Comparison of ENCODE assay signal across 32 cellular contexts in the genomic region with DNA sequence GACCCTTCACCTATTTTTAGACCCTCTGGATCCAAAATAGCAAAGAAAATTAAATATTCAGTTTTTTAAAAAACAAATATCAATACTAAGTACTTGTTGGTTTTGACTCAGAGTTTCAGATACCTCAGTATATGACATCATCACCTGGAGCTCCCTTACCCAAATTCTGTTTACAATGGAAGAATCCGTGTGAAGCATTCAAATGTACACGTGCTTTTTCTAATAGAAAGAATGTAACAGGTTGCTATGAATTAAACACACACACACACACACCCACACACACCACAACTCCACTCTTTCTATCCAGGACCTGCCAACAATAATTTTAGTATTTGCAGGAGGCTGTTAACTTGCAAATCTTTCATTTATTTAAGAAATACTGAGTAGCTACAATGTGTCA.
DNase-seq lines count a peak whose midpoint lies in the region; ATAC-seq and TF ChIP-seq lines count a peak whose summit lies in the region.
"Had no signal": no experiment of that assay in that cellular context is flagged by ENCODE, and none has a peak within 500 bp of the region (broad histone marks: within the 10 kb centered on the region; RNA-seq: fewer than 3 reads in every experiment).

No MANE protein-coding gene starts in this region.

- no peaks in the 10 kb centered on the region for H3K79me1 ChIP-seq in mesendoderm (ENCODE audit: low read length)

- H3K4me1 ChIP-seq in mesendoderm (ENCODE audit: control insufficient read depth, low read depth, low read length): no peaks in the 10 kb centered on the region
- H3K4me1 ChIP-seq: lower lobe of right lung, prostate gland had no signal

- no peak overlapping the region for H3K4me2 ChIP-seq in mesendoderm (ENCODE audit: low read length)
- H3K4me2 ChIP-seq: GM23338 had no signal

- no peak overlapping the region for H2BK5ac ChIP-seq in mesendoderm (ENCODE audit: low read length)

- whole genome bisulfite sequencing in mesendoderm (ENCODE audit: extremely low coverage, insufficient coverage, low lambda C conversion rate): no CpG with 5 or more reads among the region's 2 CpGs

- no peak overlapping the region for H3K4me3 Mint-ChIP-seq in stimulated activated naive B cell treated with anti-CD40 and anti-IgM and Interleukin-4, amounts not matched to agents 10 μg/mL and 1 μg/mL and 100 μg/mL, for 72 hours
- H3K4me3 Mint-ChIP-seq in activated T-helper 17 cell treated with anti-CD3 and anti-CD28 coated beads, Interleukin-2, amount 50 U/mL, for 72 hours: no peak overlapping the region
- H3K4me3 Mint-ChIP-seq: activated CD4-positive, alpha-beta memory T cell treated with anti-CD3 and anti-CD28 coated beads for 36 hours; activated T-cell treated with anti-CD3 and anti-CD28 coated beads, Interleukin-2, amount 50 U/mL, for 72 hours; B cell; brain; CD4-positive, alpha-beta memory T cell; GM23338; natural killer cell; T-helper 17 cell had no signal

- H3K27me3 ChIP-seq in mesendoderm (ENCODE audit: insufficient read depth, low read length, poor library complexity) (no peaks in the 10 kb centered on the region), dorsolateral prefrontal cortex (no peaks in the 10 kb centered on the region)
- H3K27me3 ChIP-seq: MG63, sigmoid colon had no signal

- no peak overlapping the region for H2AK5ac ChIP-seq in mesendoderm (ENCODE audit: low read length)

- no peak overlapping the region for H2BK120ac ChIP-seq in mesendoderm (ENCODE audit: low read depth, low read length)

- intact Hi-C loops in dorsolateral prefrontal cortex (cut with DNase I): no loop called here

- no peaks in the 10 kb centered on the region for H3K36me3 ChIP-seq in mesendoderm (ENCODE audit: control insufficient read depth, insufficient read depth, low read length)
- H3K36me3 ChIP-seq: lower lobe of right lung, MG63, prostate gland, sigmoid colon had no signal

- H3K56ac ChIP-seq in mesendoderm (ENCODE audit: low read length): no peak overlapping the region

- CTCF ChIA-PET in RWPE1 (lab: Yijun Ruan, JAX): no interaction called here

- no peak overlapping the region for H3K4ac ChIP-seq in mesendoderm (ENCODE audit: low read depth, low read length)

- H3K18ac ChIP-seq in mesendoderm (ENCODE audit: low read length): no peak overlapping the region

- H4K8ac ChIP-seq in mesendoderm (ENCODE audit: low read depth, low read length): no peak overlapping the region

- H3K36me3 Mint-ChIP-seq in stimulated activated naive B cell treated with anti-CD40 and anti-IgM and Interleukin-4, amounts not matched to agents 10 μg/mL and 1 μg/mL and 100 μg/mL, for 72 hours: peaks cover 0 to 3% of the 10 kb centered on the region in 2 donors
- H3K36me3 Mint-ChIP-seq in activated T-helper 17 cell treated with anti-CD3 and anti-CD28 coated beads, Interleukin-2, amount 50 U/mL, for 72 hours (ENCODE audit: low read depth): no peaks in the 10 kb centered on the region
- H3K36me3 Mint-ChIP-seq: activated CD4-positive, alpha-beta memory T cell treated with anti-CD3 and anti-CD28 coated beads for 36 hours; brain; CD4-positive, alpha-beta memory T cell; natural killer cell had no signal

- no peak overlapping the region for H4K5ac ChIP-seq in mesendoderm (ENCODE audit: low read length)

- H3K9me3 Mint-ChIP-seq in stimulated activated naive B cell treated with anti-CD40 and anti-IgM and Interleukin-4, amounts not matched to agents 10 μg/mL and 1 μg/mL and 100 μg/mL, for 72 hours: no peaks in the 10 kb centered on the region
- H3K9me3 Mint-ChIP-seq in activated T-helper 17 cell treated with anti-CD3 and anti-CD28 coated beads, Interleukin-2, amount 50 U/mL, for 72 hours: no peaks in the 10 kb centered on the region
- H3K9me3 Mint-ChIP-seq: activated CD4-positive, alpha-beta memory T cell treated with anti-CD3 and anti-CD28 coated beads for 36 hours; activated T-cell treated with anti-CD3 and anti-CD28 coated beads, Interleukin-2, amount 50 U/mL, for 72 hours; brain; GM23338 had no signal

- DNase-seq in HCEC 1CT: peak; percentile 41
- DNase-seq in RWPE1 (ENCODE audit: low spot score): peak; percentile 1
- DNase-seq in fibroblast of mammary gland (ENCODE audit: low read depth): peak; percentile 38
- DNase-seq in mesendoderm: peak; percentile 22
- DNase-seq in stimulated activated naive B cell treated with anti-CD40 and anti-IgM and Interleukin-4, amounts not matched to agents 10 μg/mL and 1 μg/mL and 100 μg/mL, for 72 hours: no peak
- no peak for DNase-seq in dorsolateral prefrontal cortex
- DNase-seq: activated CD4-positive, alpha-beta memory T cell treated with anti-CD3 and anti-CD28 coated beads for 36 hours; activated CD4-positive, CD25-positive, alpha-beta regulatory T cell treated with anti-CD3 and anti-CD28 coated beads, Interleukin-2, amount 50 U/mL, for 72 hours; activated naive CD4-positive, alpha-beta T cell; activated T-cell treated with anti-CD3 and anti-CD28 coated beads, Interleukin-2, amount 50 U/mL, for 72 hours; CD4-positive, alpha-beta memory T cell; EL; glutamatergic neuron; lower lobe of right lung; MG63; mucosa of descending colon; natural killer cell; NCI-H1105; NCI-H187; NCI-H524; NK-92 treated with Interleukin-12 subunit alpha and Interleukin-12 subunit beta, amount 100 ng/mL, for 24 hours; nucleus accumbens; Right ventricle myocardium superior; sigmoid colon; stimulated activated CD4-positive, alpha-beta T cell treated with anti-CD3 and anti-CD28 coated beads, Interleukin-4, amount 100 ng/mL, for 24 hours; T-helper 17 cell had no signal

- peaks cover 0 to 4% of the 10 kb centered on the region in 2 donors for H3K27me3 Mint-ChIP-seq in stimulated activated naive B cell treated with anti-CD40 and anti-IgM and Interleukin-4, amounts not matched to agents 10 μg/mL and 1 μg/mL and 100 μg/mL, for 72 hours
- peaks cover 9% of the 10 kb centered on the region for H3K27me3 Mint-ChIP-seq in activated T-helper 17 cell treated with anti-CD3 and anti-CD28 coated beads, Interleukin-2, amount 50 U/mL, for 72 hours
- H3K27me3 Mint-ChIP-seq: activated CD4-positive, alpha-beta memory T cell treated with anti-CD3 and anti-CD28 coated beads for 36 hours had no signal

- POLR2A ChIA-PET in RWPE1 (lab: Yijun Ruan, JAX; ENCODE audit: low non-redundant PET): no interaction called here

- ATAC-seq in stimulated activated naive B cell treated with anti-CD40 and anti-IgM and Interleukin-4, amounts not matched to agents 10 μg/mL and 1 μg/mL and 100 μg/mL, for 72 hours (replicated peaks): no peak
- no peak for ATAC-seq in GM21381 (IDR thresholded peaks at IDR 0.05; ENCODE audit: unreplicated experiment)
- no peak for ATAC-seq in activated T-helper 17 cell treated with anti-CD3 and anti-CD28 coated beads, Interleukin-2, amount 50 U/mL, for 72 hours (replicated peaks)
- ATAC-seq: activated T-cell treated with anti-CD3 and anti-CD28 coated beads, Interleukin-2, amount 50 U/mL, for 72 hours; GM23338; lower lobe of right lung; natural killer cell; T-helper 17 cell had no signal

- no peak overlapping the region for H2BK15ac ChIP-seq in mesendoderm (replicated peaks; ENCODE audit: low read depth)

- H3K9ac ChIP-seq in mesendoderm (ENCODE audit: low read length): no peak overlapping the region

- H3K4me3 ChIP-seq in fibroblast of mammary gland (ENCODE audit: control insufficient read depth, low read depth, low read length) (no peak overlapping the region), mesendoderm (ENCODE audit: low read length) (no peak overlapping the region), dorsolateral prefrontal cortex (no peak overlapping the region)
- H3K4me3 ChIP-seq: GM23338, lower lobe of right lung, MG63, mucosa of descending colon, prostate gland, sigmoid colon had no signal

- H3K23ac ChIP-seq in mesendoderm (ENCODE audit: low read length): no peak overlapping the region

- no peak overlapping the region for H3K27ac Mint-ChIP-seq in stimulated activated naive B cell treated with anti-CD40 and anti-IgM and Interleukin-4, amounts not matched to agents 10 μg/mL and 1 μg/mL and 100 μg/mL, for 72 hours
- H3K27ac Mint-ChIP-seq in activated T-helper 17 cell treated with anti-CD3 and anti-CD28 coated beads, Interleukin-2, amount 50 U/mL, for 72 hours: no peak overlapping the region
- H3K27ac Mint-ChIP-seq: activated CD4-positive, alpha-beta memory T cell treated with anti-CD3 and anti-CD28 coated beads for 36 hours; activated T-cell treated with anti-CD3 and anti-CD28 coated beads, Interleukin-2, amount 50 U/mL, for 72 hours; B cell; brain; CD4-positive, alpha-beta memory T cell; GM23338; natural killer cell; T-helper 17 cell had no signal

- TF ChIP-seq CTCF in RWPE1 (conservative IDR thresholded peaks at IDR 0.05; ENCODE audit: low read depth): no peak
- TF ChIP-seq CTCF in fibroblast of mammary gland (conservative IDR thresholded peaks at IDR 0.05; ENCODE audit: control insufficient read depth, insufficient read depth, low read depth, low read length): no peak
- TF ChIP-seq CTCF in dorsolateral prefrontal cortex (IDR thresholded peaks at IDR 0.05 in 54 of 56, conservative IDR thresholded peaks at IDR 0.05 in 2 of 56; ENCODE audit: low read depth in 1 of 56, partially characterized antibody in 56 of 56): no peak

- H3K4me1 Mint-ChIP-seq in stimulated activated naive B cell treated with anti-CD40 and anti-IgM and Interleukin-4, amounts not matched to agents 10 μg/mL and 1 μg/mL and 100 μg/mL, for 72 hours: no peaks in the 10 kb centered on the region
- no peaks in the 10 kb centered on the region for H3K4me1 Mint-ChIP-seq in activated T-helper 17 cell treated with anti-CD3 and anti-CD28 coated beads, Interleukin-2, amount 50 U/mL, for 72 hours
- H3K4me1 Mint-ChIP-seq: B cell; CD4-positive, alpha-beta memory T cell; GM23338; natural killer cell; T-helper 17 cell had no signal

- no peaks in the 10 kb centered on the region for H3K79me2 ChIP-seq in mesendoderm (ENCODE audit: control insufficient read depth, insufficient read depth, low read length)

- H3K27ac ChIP-seq in RWPE1: no peak overlapping the region
- H3K27ac ChIP-seq in mesendoderm (ENCODE audit: low read depth, low read length): no peak overlapping the region
- no peak overlapping the region for H3K27ac ChIP-seq in dorsolateral prefrontal cortex
- H3K27ac ChIP-seq: lower lobe of right lung, prostate gland, sigmoid colon had no signal

Comparison
In these comparisons a context has a peak if more than half of its experiments do, and no peak if none do; other contexts are left out.
1. DNase-seq: peak in HCEC 1CT (single experiment), RWPE1 (single experiment), fibroblast of mammary gland (single experiment) and mesendoderm (single experiment); none in stimulated activated naive B cell treated with anti-CD40 and anti-IgM and Interleukin-4, amounts not matched to agents 10 μg/mL and 1 μg/mL and 100 μg/mL, for 72 hours (single experiment) and dorsolateral prefrontal cortex (0 of 10).